In the genomic region with DNA sequence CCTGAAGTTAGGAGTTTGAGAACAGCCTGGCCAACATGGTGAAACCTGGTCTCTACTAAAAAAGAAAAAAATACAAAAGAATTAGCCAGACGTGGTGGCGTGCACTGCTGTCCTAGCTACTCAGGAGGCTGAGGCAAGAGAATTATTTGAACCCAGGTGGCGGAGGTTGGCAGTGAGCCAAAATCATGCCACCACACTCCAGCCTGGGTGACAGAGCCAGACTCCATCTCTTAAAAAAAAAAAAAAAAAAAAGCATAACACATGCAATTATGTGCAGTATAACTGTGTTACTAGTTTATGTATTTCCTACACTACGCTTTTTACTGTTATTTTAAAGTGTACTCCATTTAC, we compare ENCODE assay signal across 1 cellular context.
TF ChIP-seq lines count a peak whose summit lies in the region.

No MANE protein-coding gene starts in this region.

TF ChIP-seq in SK-N-SH, 30 proteins besides CTCF, POLR2A, EP300 and RAD21 (continued from another document):
- TF ChIP-seq RFX5 (IDR thresholded peaks at IDR 0.05; ENCODE audit: low read length) (no peak), MEF2A (IDR thresholded peaks at IDR 0.05; ENCODE audit: borderline replicate concordance, low read depth) (no peak), FOXM1 (IDR thresholded peaks at IDR 0.05; ENCODE audit: low read depth) (no peak), FOSL2 (IDR thresholded peaks at IDR 0.05; ENCODE audit: borderline replicate concordance, low read depth) (no peak), FOXJ3 (CRISPR knock-in tag; IDR thresholded peaks at IDR 0.05) (no peak), MXI1 (IDR thresholded peaks at IDR 0.05; ENCODE audit: low read depth, low read length) (no peak), YY1 (IDR thresholded peaks at IDR 0.05; ENCODE audit: low read depth) (no peak), GABPA (IDR thresholded peaks at IDR 0.05; ENCODE audit: low read depth) (no peak)
- TF ChIP-seq, protein P1, sequence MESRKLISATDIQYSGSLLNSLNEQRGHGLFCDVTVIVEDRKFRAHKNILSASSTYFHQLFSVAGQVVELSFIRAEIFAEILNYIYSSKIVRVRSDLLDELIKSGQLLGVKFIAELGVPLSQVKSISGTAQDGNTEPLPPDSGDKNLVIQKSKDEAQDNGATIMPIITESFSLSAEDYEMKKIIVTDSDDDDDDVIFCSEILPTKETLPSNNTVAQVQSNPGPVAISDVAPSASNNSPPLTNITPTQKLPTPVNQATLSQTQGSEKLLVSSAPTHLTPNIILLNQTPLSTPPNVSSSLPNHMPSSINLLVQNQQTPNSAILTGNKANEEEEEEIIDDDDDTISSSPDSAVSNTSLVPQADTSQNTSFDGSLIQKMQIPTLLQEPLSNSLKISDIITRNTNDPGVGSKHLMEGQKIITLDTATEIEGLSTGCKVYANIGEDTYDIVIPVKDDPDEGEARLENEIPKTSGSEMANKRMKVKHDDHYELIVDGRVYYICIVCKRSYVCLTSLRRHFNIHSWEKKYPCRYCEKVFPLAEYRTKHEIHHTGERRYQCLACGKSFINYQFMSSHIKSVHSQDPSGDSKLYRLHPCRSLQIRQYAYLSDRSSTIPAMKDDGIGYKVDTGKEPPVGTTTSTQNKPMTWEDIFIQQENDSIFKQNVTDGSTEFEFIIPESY (IDR thresholded peaks at IDR 0.05; ENCODE audit: borderline replicate concordance, low read depth), result no peak
- TF ChIP-seq, protein P2, sequence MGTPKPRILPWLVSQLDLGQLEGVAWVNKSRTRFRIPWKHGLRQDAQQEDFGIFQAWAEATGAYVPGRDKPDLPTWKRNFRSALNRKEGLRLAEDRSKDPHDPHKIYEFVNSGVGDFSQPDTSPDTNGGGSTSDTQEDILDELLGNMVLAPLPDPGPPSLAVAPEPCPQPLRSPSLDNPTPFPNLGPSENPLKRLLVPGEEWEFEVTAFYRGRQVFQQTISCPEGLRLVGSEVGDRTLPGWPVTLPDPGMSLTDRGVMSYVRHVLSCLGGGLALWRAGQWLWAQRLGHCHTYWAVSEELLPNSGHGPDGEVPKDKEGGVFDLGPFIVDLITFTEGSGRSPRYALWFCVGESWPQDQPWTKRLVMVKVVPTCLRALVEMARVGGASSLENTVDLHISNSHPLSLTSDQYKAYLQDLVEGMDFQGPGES (IDR thresholded peaks at IDR 0.05; ENCODE audit: low read depth, low read length), result no peak
- TF ChIP-seq, protein P3, sequence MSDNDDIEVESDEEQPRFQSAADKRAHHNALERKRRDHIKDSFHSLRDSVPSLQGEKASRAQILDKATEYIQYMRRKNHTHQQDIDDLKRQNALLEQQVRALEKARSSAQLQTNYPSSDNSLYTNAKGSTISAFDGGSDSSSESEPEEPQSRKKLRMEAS (IDR thresholded peaks at IDR 0.05; ENCODE audit: low read depth), result no peak
TF ChIP-seq in SK-N-SH: peak in this region for 0.
